ENCODE assay signal across 8 cellular contexts in the genomic region with DNA sequence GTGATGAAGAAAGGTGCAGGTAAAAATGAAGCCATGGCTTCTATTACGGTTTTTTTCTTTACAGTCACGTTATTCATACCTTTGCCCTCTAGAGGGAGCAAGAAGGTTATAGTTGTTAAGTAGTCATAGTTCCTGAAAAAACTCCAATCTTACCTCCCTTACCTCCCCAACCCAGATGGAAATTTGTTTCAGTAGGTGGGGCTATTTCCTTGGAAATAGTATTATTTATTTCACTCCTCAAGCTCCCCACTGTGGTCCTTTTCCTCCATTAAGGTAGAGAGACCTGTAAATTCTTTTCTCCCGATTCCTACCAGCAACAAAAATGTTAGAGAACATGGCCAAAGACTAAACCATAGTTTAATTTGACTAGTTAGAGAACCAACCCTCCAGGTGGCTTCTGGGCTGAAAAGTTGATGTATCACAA.
DNase-seq lines count a peak whose midpoint lies in the region; ATAC-seq and TF ChIP-seq lines count a peak whose summit lies in the region.

No MANE protein-coding gene starts in this region.

- H3K27ac ChIP-seq in 22Rv1 (no peak overlapping the region), neutrophil (no peak overlapping the region)

- H3K4me1 ChIP-seq in neutrophil (ENCODE audit: control insufficient read depth in 1 of 2, insufficient read depth in 1 of 2, low read depth in 1 of 2, low read length in 1 of 2): no peaks in the 10 kb centered on the region

- TF ChIP-seq CTCF in 22Rv1 (IDR thresholded peaks at IDR 0.05): peak; percentile 79
- TF ChIP-seq CTCF in GM12875 (IDR thresholded peaks at IDR 0.05; ENCODE audit: borderline replicate concordance, insufficient read depth, low read depth, low read length): peak; percentile 41; the same call in 1 of the 2 replicates
- TF ChIP-seq CTCF in fibroblast of pulmonary artery (IDR thresholded peaks at IDR 0.05; ENCODE audit: low read length, missing control alignments): peak; percentile 73
- TF ChIP-seq CTCF in neutrophil (IDR thresholded peaks at IDR 0.05): peak; percentile 62

- no peak overlapping the region for H3K4me3 ChIP-seq in GM12875 (ENCODE audit: low read depth, low read length)
- H3K4me3 ChIP-seq in fibroblast of pulmonary artery (replicated peaks; ENCODE audit: low read depth, low read length): no peak overlapping the region
- H3K4me3 ChIP-seq in neutrophil (ENCODE audit: low read depth in 1 of 2, low read length in 1 of 2): no peak overlapping the region

- H3K9me3 ChIP-seq in neutrophil: no peaks in the 10 kb centered on the region

- no peak for ATAC-seq in GM19351 (IDR thresholded peaks at IDR 0.05; ENCODE audit: unreplicated experiment)
- ATAC-seq in HG03520 (IDR thresholded peaks at IDR 0.05; ENCODE audit: unreplicated experiment): no peak

- DNase-seq in NCI-H1436 treated with DMSO at 0.1 percent for 48 hours (lab: John Stamatoyannopoulos, UW): peak; percentile 75
- DNase-seq in SKM-1 (lab: John Stamatoyannopoulos, UW; ENCODE audit: unreplicated experiment): peak; percentile 28
- peak; percentile 94 for DNase-seq in fibroblast of pulmonary artery (ENCODE audit: low read depth)

- H3K27me3 ChIP-seq in neutrophil: no peaks in the 10 kb centered on the region

- H3K36me3 ChIP-seq in neutrophil: no peaks in the 10 kb centered on the region

Comparison
In these comparisons a context has a peak if more than half of its experiments do, and no peak if none do; other contexts are left out.
1. DNase-seq: peak in every context shown above with its lines; median percentile 94 in fibroblast of pulmonary artery; 75 in NCI-H1436 treated with DMSO at 0.1 percent for 48 hours; 28 in SKM-1.